In genomic region chr5:156325671-156326070, GRCh38 we compare ENCODE assay signal across 23 cellular contexts. TPM values are rescaled to one million over a fixed set of nuclear protein-coding genes. Genes with fewer than 3 reads are reported as not detected.
"Had no signal": no experiment of that assay in that cellular context is flagged by ENCODE, and none has a peak within 500 bp of the region (broad histone marks: within the 10 kb centered on the region; RNA-seq: fewer than 3 reads in every experiment).

No MANE protein-coding gene starts in this region.

- H3K36me3 ChIP-seq: esophagus squamous epithelium, left lung, neural progenitor cell, stomach, transverse colon, vagina had no signal

- ATAC-seq: activated CD8-positive, alpha-beta T cell treated with anti-CD3 and anti-CD28 coated beads, Interleukin-2, amount 10 ng/mL, durations not matched to agents 7 days and 5 days; heart right ventricle; left lung; naive thymus-derived CD4-positive, alpha-beta T cell; right cardiac atrium; stimulated activated effector memory CD8-positive, alpha-beta T cell treated with anti-CD3 and anti-CD28 coated beads, Interleukin-12 subunit alpha, Interleukin-12 subunit beta, amount 100 ng/mL, for 72 hours had no signal

- H3K4me1 Mint-ChIP-seq: activated naive CD4-positive, alpha-beta T cell treated with anti-CD3 and anti-CD28 coated beads, Interleukin-2, amount 50 U/mL, for 24 hours; immature natural killer cell; naive thymus-derived CD4-positive, alpha-beta T cell; stimulated activated effector memory CD8-positive, alpha-beta T cell treated with anti-CD3 and anti-CD28 coated beads, Interleukin-12 subunit alpha, Interleukin-12 subunit beta, amount 100 ng/mL, for 72 hours had no signal

- H3K9me3 ChIP-seq: esophagus squamous epithelium, heart right ventricle, left lung, stomach, transverse colon, vagina had no signal

- DNase-seq: activated CD4-positive, alpha-beta T cell treated with anti-CD3 and anti-CD28 coated beads for 1 hour; activated CD4-positive, alpha-beta T cell treated with anti-CD3 and anti-CD28 coated beads, Interleukin-2, amount 50 U/mL, for 1 hour; activated CD8-positive, alpha-beta T cell treated with anti-CD3 and anti-CD28 coated beads, Interleukin-2, amount 10 ng/mL, durations not matched to agents 7 days and 5 days; activated gamma-delta T cell; aorta; central memory CD4-positive, alpha-beta T cell; esophagus squamous epithelium; heart right ventricle; immature natural killer cell; left lung; naive thymus-derived CD4-positive, alpha-beta T cell; right cardiac atrium; stimulated activated CD4-positive, alpha-beta T cell treated with anti-CD3 and anti-CD28 coated beads, Interleukin-2, amount 100 ng/mL, for 24 hours; stomach; T-helper 1 cell; transverse colon had no signal

- H3K36me3 Mint-ChIP-seq: activated naive CD4-positive, alpha-beta T cell treated with anti-CD3 and anti-CD28 coated beads, Interleukin-2, amount 50 U/mL, for 24 hours; naive thymus-derived CD4-positive, alpha-beta T cell; neural progenitor cell; stimulated activated effector memory CD8-positive, alpha-beta T cell treated with anti-CD3 and anti-CD28 coated beads, Interleukin-12 subunit alpha, Interleukin-12 subunit beta, amount 100 ng/mL, for 72 hours had no signal

- H3K27me3 ChIP-seq: esophagus squamous epithelium, heart right ventricle, left lung, neural progenitor cell, stomach, transverse colon, vagina had no signal

- H3K4me1 ChIP-seq: left lung, transverse colon had no signal

- H3K4me3 ChIP-seq: left lung, lung, neural progenitor cell had no signal

- H3K27ac Mint-ChIP-seq: activated CD8-positive, alpha-beta T cell treated with anti-CD3 and anti-CD28 coated beads, Interleukin-2, amount 10 ng/mL, durations not matched to agents 7 days and 5 days; activated T-helper 1 cell treated with anti-CD3 and anti-CD28 coated beads, Interleukin-12 subunit alpha, Interleukin-12 subunit beta, Interleukin-2, Interleukin-4 antibody, amounts not matched to agents 30 ng/mL and 10 ng/mL and 1 ng/mL, durations not matched to agents 14 hours and 24 hours and 36 hours; immature natural killer cell; naive thymus-derived CD4-positive, alpha-beta T cell; neural progenitor cell; progenitor cell of endocrine pancreas; stimulated activated effector memory CD8-positive, alpha-beta T cell treated with anti-CD3 and anti-CD28 coated beads, Interleukin-12 subunit alpha, Interleukin-12 subunit beta, amount 100 ng/mL, for 72 hours had no signal

- H3K27ac ChIP-seq: neural progenitor cell had no signal

- H3K4me3 Mint-ChIP-seq: activated CD8-positive, alpha-beta T cell treated with anti-CD3 and anti-CD28 coated beads, Interleukin-2, amount 10 ng/mL, durations not matched to agents 7 days and 5 days; activated naive CD4-positive, alpha-beta T cell treated with anti-CD3 and anti-CD28 coated beads, Interleukin-2, amount 50 U/mL, for 24 hours; activated T-helper 1 cell treated with anti-CD3 and anti-CD28 coated beads, Interleukin-12 subunit alpha, Interleukin-12 subunit beta, Interleukin-2, Interleukin-4 antibody, amounts not matched to agents 30 ng/mL and 10 ng/mL and 1 ng/mL, durations not matched to agents 14 hours and 24 hours and 36 hours; immature natural killer cell; naive thymus-derived CD4-positive, alpha-beta T cell; neural progenitor cell; stimulated activated effector memory CD8-positive, alpha-beta T cell treated with anti-CD3 and anti-CD28 coated beads, Interleukin-12 subunit alpha, Interleukin-12 subunit beta, amount 100 ng/mL, for 72 hours had no signal

- H3K9me3 Mint-ChIP-seq: activated naive CD4-positive, alpha-beta T cell treated with anti-CD3 and anti-CD28 coated beads, Interleukin-2, amount 50 U/mL, for 24 hours; activated T-helper 1 cell treated with anti-CD3 and anti-CD28 coated beads, Interleukin-12 subunit alpha, Interleukin-12 subunit beta, Interleukin-2, Interleukin-4 antibody, amounts not matched to agents 30 ng/mL and 10 ng/mL and 1 ng/mL, durations not matched to agents 14 hours and 24 hours and 36 hours; stimulated activated effector memory CD8-positive, alpha-beta T cell treated with anti-CD3 and anti-CD28 coated beads, Interleukin-12 subunit alpha, Interleukin-12 subunit beta, amount 100 ng/mL, for 72 hours had no signal

- H3K27me3 Mint-ChIP-seq: progenitor cell of endocrine pancreas had no signal

RNA-seq across cellular contexts. Expression of gene SGCD, which starts 1.3 kb away (rescaled TPM):
- total RNA-seq: activated CD8-positive, alpha-beta T cell treated with anti-CD3 and anti-CD28 coated beads, Interleukin-2, amount 10 ng/mL, durations not matched to agents 7 days and 5 days; activated T-helper 1 cell treated with anti-CD3 and anti-CD28 coated beads, Interleukin-12 subunit alpha, Interleukin-12 subunit beta, Interleukin-2, Interleukin-4 antibody, amounts not matched to agents 30 ng/mL and 10 ng/mL and 1 ng/mL, durations not matched to agents 14 hours and 24 hours and 36 hours had no signal
- polyA plus RNA-seq: naive thymus-derived CD4-positive, alpha-beta T cell had no signal
